In the genomic region with DNA sequence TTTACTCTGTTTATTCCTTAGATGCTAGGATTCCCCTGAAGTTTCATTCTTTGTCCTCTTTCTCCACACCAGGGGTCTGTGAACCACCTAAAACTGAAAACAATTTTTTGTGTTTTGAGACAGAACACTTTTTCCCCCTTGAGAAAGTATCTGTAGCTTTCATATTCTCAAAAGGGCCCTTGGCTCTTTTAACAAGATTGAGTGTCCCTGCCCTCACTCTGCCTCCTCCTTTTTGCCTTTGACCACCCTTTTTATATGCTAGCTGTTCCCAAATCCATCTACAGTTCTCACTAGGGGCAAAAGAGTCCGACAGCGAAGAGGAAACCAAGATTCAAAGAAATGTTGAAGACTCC, we compare ENCODE assay signal across 8 cellular contexts. TPM values are rescaled to one million over a fixed set of nuclear protein-coding genes. Genes with fewer than 3 reads are reported as not detected.
DNase-seq lines count a peak whose midpoint lies in the region; ATAC-seq, FAIRE-seq and TF ChIP-seq lines count a peak whose summit lies in the region.

No MANE protein-coding gene starts in this region.

- H3K4me3 ChIP-seq in MM.1S (ENCODE audit: low read length) = peak overlapping the region; percentile 84
- H3K4me3 ChIP-seq in effector memory CD4-positive, alpha-beta T cell (ENCODE audit: insufficient read depth, low read depth, low read length, poor library complexity, severe bottlenecking) = peak overlapping the region; percentile 92

- H3F3A ChIP-seq in MM.1S (ENCODE audit: insufficient read depth, low read length) = peaks cover 6% of the 10 kb centered on the region; the same call in 1 of the 2 replicates

- peak overlapping the region; percentile 61 for H3K27ac Mint-ChIP-seq in neural crest cell (ENCODE audit: unreplicated experiment)

- H3K36me3 ChIP-seq in MM.1S (replicated peaks; ENCODE audit: insufficient read depth, low read length) = no peaks in the 10 kb centered on the region
- no peaks in the 10 kb centered on the region for H3K36me3 ChIP-seq in effector memory CD4-positive, alpha-beta T cell (ENCODE audit: control insufficient read depth, insufficient read depth, low read length)

- ATAC-seq in GM18867 (IDR thresholded peaks at IDR 0.05; ENCODE audit: unreplicated experiment) = no peak

- H3K9ac ChIP-seq in MM.1S (ENCODE audit: low read length) = peak overlapping the region; percentile 65; the same call in 1 of the 2 replicates

- H3K79me2 ChIP-seq in MM.1S (ENCODE audit: low read length) = peaks cover 17% of the 10 kb centered on the region

- H3K4me2 ChIP-seq in MM.1S (ENCODE audit: low read depth, low read length) = peak overlapping the region; percentile 94

- no peaks in the 10 kb centered on the region for H3K27me3 Mint-ChIP-seq in neural crest cell (ENCODE audit: low read depth)

- peaks cover 22% of the 10 kb centered on the region for H3K4me1 ChIP-seq in MM.1S (ENCODE audit: low read length)
- H3K4me1 ChIP-seq in effector memory CD4-positive, alpha-beta T cell (ENCODE audit: control insufficient read depth, insufficient read depth, low read length, poor library complexity, severe bottlenecking) = peaks cover 9% of the 10 kb centered on the region

- H3K9me2 ChIP-seq in MM.1S (replicated peaks; ENCODE audit: insufficient read depth, low read length) = no peaks in the 10 kb centered on the region

- H3K9me3 ChIP-seq in MM.1S (replicated peaks; ENCODE audit: insufficient read depth, low read length) = no peaks in the 10 kb centered on the region
- no peaks in the 10 kb centered on the region for H3K9me3 ChIP-seq in effector memory CD4-positive, alpha-beta T cell (ENCODE audit: control insufficient read depth, low read length)

- H3K4me3 Mint-ChIP-seq in neural crest cell = peak overlapping the region; percentile 86

- no peak for TF ChIP-seq POLR2A in H54 (IDR thresholded peaks at IDR 0.05; ENCODE audit: low read depth, low read length)

- H2AFZ ChIP-seq in MM.1S (ENCODE audit: low read length) = peak overlapping the region; percentile 91

- peaks cover 31% of the 10 kb centered on the region for H3K4me1 Mint-ChIP-seq in neural crest cell

- no peaks in the 10 kb centered on the region for H4K20me1 ChIP-seq in MM.1S (ENCODE audit: insufficient read depth, low read length)

- H3K27ac ChIP-seq in C4-2B (peak overlapping the region; percentile 48), MM.1S (ENCODE audit: low read length) (peak overlapping the region; percentile 50; the same call in 1 of the 2 replicates)
- peak overlapping the region; percentile 70 for H3K27ac ChIP-seq in effector memory CD4-positive, alpha-beta T cell (ENCODE audit: insufficient read depth, low read length, poor library complexity, severe bottlenecking)

- no peak for FAIRE-seq in H54 (lab: Jason Lieb, UNC)

- peaks cover 9% of the 10 kb centered on the region for H3K36me3 Mint-ChIP-seq in neural crest cell (ENCODE audit: low read depth)

- DNase-seq in MM.1S = peak; percentile 7
- no peak for DNase-seq in effector memory CD4-positive, alpha-beta T cell
- no peak for DNase-seq in neural crest cell (ENCODE audit: low read depth, low spot score)
- no peak for DNase-seq in H54 (ENCODE audit: insufficient read length, low spot score)
- no peak for DNase-seq in UCSD-AML1 (lab: John Stamatoyannopoulos, UW; ENCODE audit: unreplicated experiment)
- no peak for DNase-seq in glomerular visceral epithelial cell (ENCODE audit: extremely low spot score)

- no peaks in the 10 kb centered on the region for H3K27me3 ChIP-seq in MM.1S (replicated peaks; ENCODE audit: insufficient read depth, low read length)
- no peaks in the 10 kb centered on the region for H3K27me3 ChIP-seq in effector memory CD4-positive, alpha-beta T cell (replicated peaks; ENCODE audit: control insufficient read depth, insufficient read depth, low read length, poor library complexity, severe bottlenecking)

- TF ChIP-seq CTCF in C4-2B (conservative IDR thresholded peaks at IDR 0.05) (no peak), MM.1S (IDR thresholded peaks at IDR 0.05; ENCODE audit: low read length) (no peak), neural crest cell (conservative IDR thresholded peaks at IDR 0.05) (no peak)

- no peaks in the 10 kb centered on the region for H3K9me3 Mint-ChIP-seq in neural crest cell

RNA-seq across cellular contexts. Expression of gene EHBP1, which starts 0.9 kb away (rescaled TPM):
- 42.3 and 48.8 TPM in 2 replicates for total RNA-seq in neural crest cell
